ENCODE assay signal across 1 cellular context in genomic region chr22:20916916-20917810, GRCh38.
TF ChIP-seq lines count a peak whose summit lies in the region.

TSS of gene CRKL (plus strand) at chr22:20917407. CDS start at chr22:20917935, 528 bp downstream.

TF ChIP-seq in HepG2, 621 proteins besides CTCF, POLR2A, EP300 and RAD21 (continued from another document and continues in another):
- TF ChIP-seq ZNF646 (CRISPR knock-in tag; IDR thresholded peaks at IDR 0.05) (no peak), ZNF839 (CRISPR knock-in tag; IDR thresholded peaks at IDR 0.05; ENCODE audit: borderline replicate concordance) (no peak), MTA3 (CRISPR knock-in tag; IDR thresholded peaks at IDR 0.05) (no peak), ZNF574 (CRISPR knock-in tag; IDR thresholded peaks at IDR 0.05) (peak; percentile 77), ERF (CRISPR knock-in tag; IDR thresholded peaks at IDR 0.05) (peak; percentile 87), TEAD3 (CRISPR knock-in tag; optimal IDR thresholded peaks at IDR 0.05; ENCODE audit: borderline replicate concordance) (peak; percentile 88), ASH2L (IDR thresholded peaks at IDR 0.05; ENCODE audit: insufficient read length, low read depth, low read length) (peak; percentile 83), ZNF496 (CRISPR knock-in tag; IDR thresholded peaks at IDR 0.05; ENCODE audit: insufficient replicate concordance) (no peak), ZNF782 (CRISPR knock-in tag; IDR thresholded peaks at IDR 0.05; ENCODE audit: borderline replicate concordance) (peak; percentile 68; the same call in 1 of the 2 replicates), ZNF605 (CRISPR knock-in tag; IDR thresholded peaks at IDR 0.05) (peak; percentile 71), SRSF1 (optimal IDR thresholded peaks at IDR 0.05; ENCODE audit: low read depth, low read length) (no peak), SMARCC2 (IDR thresholded peaks at IDR 0.05) (no peak), MED1 (CRISPR knock-in tag; IDR thresholded peaks at IDR 0.05) (peak; percentile 93), ONECUT2 (CRISPR knock-in tag; IDR thresholded peaks at IDR 0.05) (no peak), ZHX2 (IDR thresholded peaks at IDR 0.05; ENCODE audit: low read depth) (peak; percentile 72; the same call in 1 of the 2 replicates), ZHX2 (CRISPR knock-in tag; IDR thresholded peaks at IDR 0.05; ENCODE audit: borderline replicate concordance) (no peak), ZSCAN20 (CRISPR knock-in tag; IDR thresholded peaks at IDR 0.05; ENCODE audit: borderline replicate concordance) (no peak; the same call in 1 of the 2 replicates), ZNF20 (CRISPR knock-in tag; IDR thresholded peaks at IDR 0.05) (no peak), MAFF (IDR thresholded peaks at IDR 0.05; ENCODE audit: low read depth, low read length) (no peak), HMGXB3 (CRISPR knock-in tag; IDR thresholded peaks at IDR 0.05; ENCODE audit: borderline replicate concordance) (peak; percentile 75; the same call in 1 of the 2 replicates), ZNF563 (CRISPR knock-in tag; IDR thresholded peaks at IDR 0.05) (peak; percentile 58), ZNF430 (CRISPR knock-in tag; IDR thresholded peaks at IDR 0.05) (peak; percentile 58; the same call in 1 of the 2 replicates), ATF7 (IDR thresholded peaks at IDR 0.05) (peak; percentile 30; the same call in 1 of the 2 replicates), ATF7 (CRISPR knock-in tag; IDR thresholded peaks at IDR 0.05) (no peak), CHD2 (IDR thresholded peaks at IDR 0.05; ENCODE audit: low read depth, low read length) (no peak), TFAP4 (IDR thresholded peaks at IDR 0.05; ENCODE audit: borderline replicate concordance, low read depth) (peak; percentile 99), MNT (IDR thresholded peaks at IDR 0.05) (peak; percentile 73), DDIT3 (CRISPR knock-in tag; IDR thresholded peaks at IDR 0.05) (no peak), ZNF513 (CRISPR knock-in tag; conservative IDR thresholded peaks at IDR 0.05) (no peak), ZFP41 (CRISPR knock-in tag; IDR thresholded peaks at IDR 0.05; ENCODE audit: borderline replicate concordance) (0 out of 2 replicates have a peak, but pooled peaks have one; percentile 42), ZNF441 (CRISPR knock-in tag; IDR thresholded peaks at IDR 0.05; ENCODE audit: borderline replicate concordance) (peak; percentile 41; the same call in 1 of the 2 replicates), FOXJ3 (CRISPR knock-in tag; IDR thresholded peaks at IDR 0.05; ENCODE audit: borderline replicate concordance) (peak; percentile 77; the same call in 1 of the 2 replicates)
